In the genomic region with DNA sequence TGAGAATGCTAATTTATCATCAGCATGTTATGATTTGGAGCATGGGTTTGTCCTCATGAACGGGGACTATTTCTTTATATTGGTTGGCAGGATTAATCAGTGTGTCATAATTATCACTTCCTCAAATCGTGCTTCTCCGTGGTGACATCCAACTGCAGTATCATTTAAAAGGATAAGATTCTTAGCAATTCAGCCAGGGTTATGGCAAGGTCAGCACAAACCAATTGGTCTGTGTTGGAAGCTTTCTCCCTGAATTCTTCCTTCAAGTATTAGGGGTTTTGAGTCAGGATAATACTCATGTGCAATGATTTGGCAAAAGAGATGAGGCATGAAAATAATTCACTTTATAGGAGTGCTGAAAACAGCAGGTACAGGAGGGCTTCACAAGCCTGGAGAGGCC, we compare ENCODE assay signal across 17 cellular contexts.
"Had no signal": no experiment of that assay in that cellular context is flagged by ENCODE, and none has a peak within 500 bp of the region (broad histone marks: within the 10 kb centered on the region; RNA-seq: fewer than 3 reads in every experiment).

No MANE protein-coding gene starts in this region.

- H3K9me3 ChIP-seq: esophagus squamous epithelium, gastroesophageal sphincter, left ventricle myocardium inferior, lower lobe of right lung, pancreas, stomach had no signal

- DNase-seq: dermis blood vessel endothelial cell; esophagus squamous epithelium; foreskin fibroblast; glutamatergic neuron; immature natural killer cell; left cardiac atrium; left ventricle myocardium inferior; lower lobe of right lung; natural killer cell; pancreas; right cardiac atrium; small intestine; stimulated activated CD4-positive, alpha-beta T cell treated with anti-CD3 and anti-CD28 coated beads, Interleukin-12 subunit alpha, Interleukin-12 subunit beta, amount 100 ng/mL, for 4 hours; stimulated activated naive CD4-positive, alpha-beta T cell; stomach; trophoblast cell had no signal

- H3K4me3 ChIP-seq: esophagus squamous epithelium, gastroesophageal sphincter, left ventricle myocardium inferior, lower lobe of right lung, pancreas, stomach had no signal

- H3K27me3 ChIP-seq: esophagus squamous epithelium, gastroesophageal sphincter, pancreas, stomach had no signal

- H3K4me1 ChIP-seq: pancreas had no signal

- H3K27ac ChIP-seq: esophagus squamous epithelium, gastroesophageal sphincter, left ventricle myocardium inferior, lower lobe of right lung, pancreas, stomach had no signal

- H3K36me3 ChIP-seq: esophagus squamous epithelium, gastroesophageal sphincter, left ventricle myocardium inferior, lower lobe of right lung, pancreas had no signal
